ENCODE assay signal across 1 cellular context in genomic region chr11:110455718-110456117, GRCh38.
TF ChIP-seq lines count a peak whose summit lies in the region.

No MANE protein-coding gene starts in this region.

TF ChIP-seq in K562, 482 proteins besides CTCF, POLR2A, EP300 and RAD21 (continued from another document):
- TF ChIP-seq, protein P1, sequence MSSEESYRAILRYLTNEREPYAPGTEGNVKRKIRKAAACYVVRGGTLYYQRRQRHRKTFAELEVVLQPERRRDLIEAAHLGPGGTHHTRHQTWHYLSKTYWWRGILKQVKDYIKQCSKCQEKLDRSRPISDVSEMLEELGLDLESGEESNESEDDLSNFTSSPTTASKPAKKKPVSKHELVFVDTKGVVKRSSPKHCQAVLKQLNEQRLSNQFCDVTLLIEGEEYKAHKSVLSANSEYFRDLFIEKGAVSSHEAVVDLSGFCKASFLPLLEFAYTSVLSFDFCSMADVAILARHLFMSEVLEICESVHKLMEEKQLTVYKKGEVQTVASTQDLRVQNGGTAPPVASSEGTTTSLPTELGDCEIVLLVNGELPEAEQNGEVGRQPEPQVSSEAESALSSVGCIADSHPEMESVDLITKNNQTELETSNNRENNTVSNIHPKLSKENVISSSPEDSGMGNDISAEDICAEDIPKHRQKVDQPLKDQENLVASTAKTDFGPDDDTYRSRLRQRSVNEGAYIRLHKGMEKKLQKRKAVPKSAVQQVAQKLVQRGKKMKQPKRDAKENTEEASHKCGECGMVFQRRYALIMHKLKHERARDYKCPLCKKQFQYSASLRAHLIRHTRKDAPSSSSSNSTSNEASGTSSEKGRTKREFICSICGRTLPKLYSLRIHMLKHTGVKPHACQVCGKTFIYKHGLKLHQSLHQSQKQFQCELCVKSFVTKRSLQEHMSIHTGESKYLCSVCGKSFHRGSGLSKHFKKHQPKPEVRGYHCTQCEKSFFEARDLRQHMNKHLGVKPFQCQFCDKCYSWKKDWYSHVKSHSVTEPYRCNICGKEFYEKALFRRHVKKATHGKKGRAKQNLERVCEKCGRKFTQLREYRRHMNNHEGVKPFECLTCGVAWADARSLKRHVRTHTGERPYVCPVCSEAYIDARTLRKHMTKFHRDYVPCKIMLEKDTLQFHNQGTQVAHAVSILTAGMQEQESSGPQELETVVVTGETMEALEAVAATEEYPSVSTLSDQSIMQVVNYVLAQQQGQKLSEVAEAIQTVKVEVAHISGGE (CRISPR knock-in tag; IDR thresholded peaks at IDR 0.05): no peak
- TF ChIP-seq ZNF780A (CRISPR knock-in tag; IDR thresholded peaks at IDR 0.05) (no peak), FIP1L1 (IDR thresholded peaks at IDR 0.05; ENCODE audit: low read depth, low read length, poor library complexity, severe bottlenecking) (no peak), ETV5 (CRISPR knock-in tag; IDR thresholded peaks at IDR 0.05; ENCODE audit: low read depth) (no peak), KAT7 (CRISPR knock-in tag; IDR thresholded peaks at IDR 0.05; ENCODE audit: borderline replicate concordance) (no peak), KLF6 (CRISPR knock-in tag; IDR thresholded peaks at IDR 0.05; ENCODE audit: borderline replicate concordance) (no peak), HCFC1 (IDR thresholded peaks at IDR 0.05; ENCODE audit: low read depth, low read length) (no peak), POLR2AphosphoS5 (IDR thresholded peaks at IDR 0.05; ENCODE audit: control insufficient read depth, insufficient read depth, low read depth, low read length) (no peak), HNRNPH1 (optimal IDR thresholded peaks at IDR 0.05; ENCODE audit: low read depth, low read length) (no peak)
- TF ChIP-seq, protein P2, sequence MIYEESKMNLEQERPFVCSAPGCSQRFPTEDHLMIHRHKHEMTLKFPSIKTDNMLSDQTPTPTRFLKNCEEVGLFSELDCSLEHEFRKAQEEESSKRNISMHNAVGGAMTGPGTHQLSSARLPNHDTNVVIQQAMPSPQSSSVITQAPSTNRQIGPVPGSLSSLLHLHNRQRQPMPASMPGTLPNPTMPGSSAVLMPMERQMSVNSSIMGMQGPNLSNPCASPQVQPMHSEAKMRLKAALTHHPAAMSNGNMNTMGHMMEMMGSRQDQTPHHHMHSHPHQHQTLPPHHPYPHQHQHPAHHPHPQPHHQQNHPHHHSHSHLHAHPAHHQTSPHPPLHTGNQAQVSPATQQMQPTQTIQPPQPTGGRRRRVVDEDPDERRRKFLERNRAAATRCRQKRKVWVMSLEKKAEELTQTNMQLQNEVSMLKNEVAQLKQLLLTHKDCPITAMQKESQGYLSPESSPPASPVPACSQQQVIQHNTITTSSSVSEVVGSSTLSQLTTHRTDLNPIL (CRISPR knock-in tag; IDR thresholded peaks at IDR 0.05): no peak
- TF ChIP-seq, protein P3, sequence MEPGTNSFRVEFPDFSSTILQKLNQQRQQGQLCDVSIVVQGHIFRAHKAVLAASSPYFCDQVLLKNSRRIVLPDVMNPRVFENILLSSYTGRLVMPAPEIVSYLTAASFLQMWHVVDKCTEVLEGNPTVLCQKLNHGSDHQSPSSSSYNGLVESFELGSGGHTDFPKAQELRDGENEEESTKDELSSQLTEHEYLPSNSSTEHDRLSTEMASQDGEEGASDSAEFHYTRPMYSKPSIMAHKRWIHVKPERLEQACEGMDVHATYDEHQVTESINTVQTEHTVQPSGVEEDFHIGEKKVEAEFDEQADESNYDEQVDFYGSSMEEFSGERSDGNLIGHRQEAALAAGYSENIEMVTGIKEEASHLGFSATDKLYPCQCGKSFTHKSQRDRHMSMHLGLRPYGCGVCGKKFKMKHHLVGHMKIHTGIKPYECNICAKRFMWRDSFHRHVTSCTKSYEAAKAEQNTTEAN (CRISPR knock-in tag; IDR thresholded peaks at IDR 0.05): no peak
TF ChIP-seq in K562: peak in this region for 0.
